5 cellular contexts compared by ENCODE assay signal in genomic region chr6:51154925-51155324, GRCh38.
DNase-seq lines count a peak whose midpoint lies in the region; ATAC-seq and TF ChIP-seq lines count a peak whose summit lies in the region.
"Not testable (repeated sequence)": the region's sequence is repeated elsewhere in the genome, so short reads cannot be mapped to it uniquely, and the experiment has no call there.

No MANE protein-coding gene starts in this region.

- ATAC-seq in GM23338, result not testable (repeated sequence)
- peak; percentile 77 for ATAC-seq in PC-3

- not testable (repeated sequence) for H3K27me3 Mint-ChIP-seq in GM23338 (ENCODE audit: insufficient read depth, low read depth, poor library complexity)

- BruUV-seq in PC-3 (replicated peaks; lab: Mats Ljungman, UMichigan), result not testable (repeated sequence)

- not testable (repeated sequence) for H3K4me1 Mint-ChIP-seq in GM23338

- not testable (repeated sequence) for H4K20me1 ChIP-seq in GM23338 (replicated peaks; ENCODE audit: insufficient read depth); PC-3 (ENCODE audit: low read length)

- POLR2A ChIA-PET in PC-3 (lab: Charles Lee; ENCODE audit: unreplicated experiment), result not testable (repeated sequence)

- not testable (repeated sequence) for H3K4me3 Mint-ChIP-seq in GM23338

- not testable (repeated sequence) for H3K9ac ChIP-seq in PC-3 (ENCODE audit: low read length)

- H3K9me3 Mint-ChIP-seq in GM23338, result not testable (repeated sequence)

- H3K4me1 ChIP-seq in GM23338 (ENCODE audit: insufficient read depth); PC-3 (ENCODE audit: insufficient read depth, low read length): not testable (repeated sequence)

- not testable (repeated sequence) for H3K9me2 ChIP-seq in GM23338 (ENCODE audit: insufficient read depth); PC-3 (replicated peaks; ENCODE audit: low read length)

- peaks cover 27% of the 10 kb centered on the region for H3K27me3 ChIP-seq in GM23338 (ENCODE audit: insufficient read depth)
- H3K27me3 ChIP-seq in PC-3 (ENCODE audit: low read length), result not testable (repeated sequence)

- H2AFZ ChIP-seq in GM23338; PC-3 (ENCODE audit: low read length): not testable (repeated sequence)

- not testable (repeated sequence) for H3K36me3 Mint-ChIP-seq in GM23338 (ENCODE audit: low read depth)

- not testable (repeated sequence) for H3F3A ChIP-seq in GM23338 (replicated peaks; ENCODE audit: low read depth); PC-3 (ENCODE audit: low read length, unreplicated experiment)

- H3K9me3 ChIP-seq in PC-3 (ENCODE audit: low read length), result not testable (repeated sequence)

- H3K36me3 ChIP-seq in GM23338 (ENCODE audit: insufficient read depth); PC-3 (ENCODE audit: low read depth, low read length): not testable (repeated sequence)

- H3K4me2 ChIP-seq in GM23338; PC-3 (ENCODE audit: low read length): not testable (repeated sequence)

- DNase-seq in GM23338 (ENCODE audit: low spot score), result not testable (repeated sequence)
- DNase-seq in NCI-H69 (lab: John Stamatoyannopoulos, UW) (peak; percentile 36), NCI-H82 (lab: John Stamatoyannopoulos, UW) (peak; percentile 44), NCI-H82 treated with DMSO at 0.1 percent for 48 hours (lab: John Stamatoyannopoulos, UW; ENCODE audit: unreplicated experiment) (peak; percentile 35), PC-3 (peak; percentile 55)

- not testable (repeated sequence) for H3K4me3 ChIP-seq in GM23338; PC-3 (ENCODE audit: low read length)

- intact Hi-C loops in PC-3 (cut with micrococcal nuclease), result loop anchor here (1.0 to 5.0 kb wide), 3 partner anchors 36 to 339 kb away; no protein-coding TSS in a partner anchor

- not testable (repeated sequence) for H3K27ac ChIP-seq in GM23338 (ENCODE audit: low read depth)
- H3K27ac ChIP-seq in PC-3 (ENCODE audit: low read length), result peak overlapping the region; percentile 42

- TF ChIP-seq CTCF in GM23338 (conservative IDR thresholded peaks at IDR 0.05; ENCODE audit: low read depth in 2 of 2); PC-3 (conservative IDR thresholded peaks at IDR 0.05; ENCODE audit: low read depth, low read length): not testable (repeated sequence)

- H3K27ac Mint-ChIP-seq in GM23338, result not testable (repeated sequence)

- H3K79me2 ChIP-seq in GM23338 (replicated peaks; ENCODE audit: insufficient read depth); PC-3 (ENCODE audit: low read length): not testable (repeated sequence)

- CTCF ChIA-PET in PC-3 (lab: Charles Lee), result not testable (repeated sequence)

TF ChIP-seq in GM23338, 12 proteins besides CTCF, POLR2A, EP300 and RAD21:
- TF ChIP-seq NANOG (IDR thresholded peaks at IDR 0.05; ENCODE audit: borderline replicate concordance), result peak; percentile 13; the same call in 1 of the 2 replicates
